In genomic region chr20:41734506-41734945, GRCh38 we compare ENCODE assay signal across 8 cellular contexts.
DNase-seq lines count a peak whose midpoint lies in the region; ATAC-seq and TF ChIP-seq lines count a peak whose summit lies in the region.

No MANE protein-coding gene starts in this region.

- no peak for TF ChIP-seq POLR2A in thyroid gland (IDR thresholded peaks at IDR 0.05)

- no peak overlapping the region for H3K27ac ChIP-seq in lower lobe of right lung
- no peak overlapping the region for H3K27ac ChIP-seq in thyroid gland

- H3K36me3 ChIP-seq in lower lobe of right lung = no peaks in the 10 kb centered on the region
- no peaks in the 10 kb centered on the region for H3K36me3 ChIP-seq in thyroid gland

- ATAC-seq in lower lobe of right lung = peak; percentile 75 to 86

- DNase-seq in activated naive CD4-positive, alpha-beta T cell treated with Interleukin-2 at 50 U/mL for 16 hours = peak; percentile 34
- DNase-seq in activated naive CD4-positive, alpha-beta T cell (lab: John Stamatoyannopoulos, UW) = no peak
- peak; percentile 22 for DNase-seq in NCI-H1105 (lab: John Stamatoyannopoulos, UW)
- peak; percentile 23 for DNase-seq in UCSD-AML1 (lab: John Stamatoyannopoulos, UW; ENCODE audit: unreplicated experiment)
- peak; percentile 10 to 37 for DNase-seq in dermis microvascular lymphatic vessel endothelial cell (ENCODE audit: low read depth in 2 of 2)
- peak; percentile 45 for DNase-seq in lower lobe of right lung
- peak; percentile 36 to 45 for DNase-seq in thyroid gland
- DNase-seq in amniotic stem cell (lab: John Stamatoyannopoulos, UW) = no peak

- H3K9me3 ChIP-seq in lower lobe of right lung (no peaks in the 10 kb centered on the region), thyroid gland (no peaks in the 10 kb centered on the region)

- 30 to 39% methylated on average over 5 of the region's 5 CpGs for WGBS in thyroid gland, 2 donors

- H3K4me3 ChIP-seq in lower lobe of right lung (no peak overlapping the region), thyroid gland (replicated peaks in 1 of 3) (no peak overlapping the region)

- TF ChIP-seq CTCF in lower lobe of right lung (IDR thresholded peaks at IDR 0.05) = peak; percentile 92
- TF ChIP-seq CTCF in thyroid gland (IDR thresholded peaks at IDR 0.05) = peak; percentile 59 to 95 (median 72)

- H3K4me1 ChIP-seq in lower lobe of right lung (no peaks in the 10 kb centered on the region), thyroid gland (no peaks in the 10 kb centered on the region)

- intact Hi-C loops in lower lobe of right lung (cut with DNase I) (no loop called here), thyroid gland (cut with DNase I) (no loop called here)

- H3K27me3 ChIP-seq in lower lobe of right lung (ENCODE audit: low read depth) (no peaks in the 10 kb centered on the region), thyroid gland (no peaks in the 10 kb centered on the region)

Comparison
In these comparisons a context has a peak if more than half of its experiments do, and no peak if none do; other contexts are left out.
1. DNase-seq: peak in activated naive CD4-positive, alpha-beta T cell treated with Interleukin-2 at 50 U/mL for 16 hours (single experiment), NCI-H1105 (single experiment), UCSD-AML1 (single experiment), dermis microvascular lymphatic vessel endothelial cell (2 of 2), lower lobe of right lung (single experiment) and thyroid gland (2 of 2); none in activated naive CD4-positive, alpha-beta T cell (0 of 4) and amniotic stem cell (single experiment).